1 cellular context compared by ENCODE assay signal in the genomic region with DNA sequence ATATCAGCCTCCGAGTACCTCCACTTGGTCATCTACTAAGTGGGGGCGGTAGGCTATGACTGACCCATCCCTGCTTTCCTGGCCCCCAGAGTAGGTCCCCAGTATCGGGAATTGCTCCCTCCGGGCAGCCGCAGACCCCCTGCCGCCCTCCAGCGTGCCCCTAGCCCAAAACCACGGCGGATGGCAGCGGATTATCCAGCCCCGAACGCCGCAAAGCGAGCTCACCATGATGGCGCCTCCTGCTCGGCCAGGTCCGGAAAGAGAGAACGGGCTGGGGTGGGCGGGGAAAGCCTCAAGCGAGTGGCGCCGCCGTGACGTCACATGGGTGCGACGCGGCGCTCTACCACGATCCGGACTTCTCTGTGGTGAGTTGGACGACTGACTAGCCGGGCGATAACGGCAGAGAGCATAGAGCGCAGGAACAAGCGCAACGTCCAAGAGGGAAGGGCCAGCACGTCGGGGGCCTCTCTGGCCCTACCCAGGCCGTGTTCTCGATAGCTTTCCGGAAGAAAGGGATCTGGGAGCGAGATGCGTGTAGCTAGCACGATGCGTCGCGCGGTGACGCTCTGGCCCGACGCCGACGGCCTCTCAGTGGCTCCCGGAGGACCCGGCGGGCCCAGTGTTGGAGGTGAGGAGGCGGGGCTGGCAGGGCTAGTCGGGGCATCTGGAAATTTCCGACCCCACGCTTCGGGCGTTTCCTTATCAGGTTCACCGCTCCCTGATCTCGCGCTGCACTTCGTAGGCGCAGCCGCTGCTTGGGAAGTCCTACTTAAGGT.
TF ChIP-seq lines count a peak whose summit lies in the region.

A gene (minus strand): TSS at position 263 of the 776 bp plus-strand sequence. CDS start 35 bp downstream, at position 228.
A gene with protein sequence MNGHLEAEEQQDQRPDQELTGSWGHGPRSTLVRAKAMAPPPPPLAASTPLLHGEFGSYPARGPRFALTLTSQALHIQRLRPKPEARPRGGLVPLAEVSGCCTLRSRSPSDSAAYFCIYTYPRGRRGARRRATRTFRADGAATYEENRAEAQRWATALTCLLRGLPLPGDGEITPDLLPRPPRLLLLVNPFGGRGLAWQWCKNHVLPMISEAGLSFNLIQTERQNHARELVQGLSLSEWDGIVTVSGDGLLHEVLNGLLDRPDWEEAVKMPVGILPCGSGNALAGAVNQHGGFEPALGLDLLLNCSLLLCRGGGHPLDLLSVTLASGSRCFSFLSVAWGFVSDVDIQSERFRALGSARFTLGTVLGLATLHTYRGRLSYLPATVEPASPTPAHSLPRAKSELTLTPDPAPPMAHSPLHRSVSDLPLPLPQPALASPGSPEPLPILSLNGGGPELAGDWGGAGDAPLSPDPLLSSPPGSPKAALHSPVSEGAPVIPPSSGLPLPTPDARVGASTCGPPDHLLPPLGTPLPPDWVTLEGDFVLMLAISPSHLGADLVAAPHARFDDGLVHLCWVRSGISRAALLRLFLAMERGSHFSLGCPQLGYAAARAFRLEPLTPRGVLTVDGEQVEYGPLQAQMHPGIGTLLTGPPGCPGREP (plus strand): TSS at position 591 of the 776 bp plus-strand sequence. CDS start 1,009 bp downstream, outside the sequence.

TF ChIP-seq in H1, 55 proteins besides CTCF, POLR2A, EP300 and RAD21 (continues in another document):
- TF ChIP-seq EGR1 (IDR thresholded peaks at IDR 0.05; ENCODE audit: borderline replicate concordance, low read depth, low read length): peak; percentile 89
- no peak for TF ChIP-seq JUN (IDR thresholded peaks at IDR 0.05; ENCODE audit: low read depth, low read length)
- peak; percentile 98 for TF ChIP-seq TBP (IDR thresholded peaks at IDR 0.05; ENCODE audit: low read depth, low read length)
- no peak for TF ChIP-seq TEAD4 (IDR thresholded peaks at IDR 0.05; ENCODE audit: low read depth, low read length)
- no peak for TF ChIP-seq KDM1A (IDR thresholded peaks at IDR 0.05; ENCODE audit: borderline replicate concordance, low read length)
- TF ChIP-seq CEBPB (IDR thresholded peaks at IDR 0.05; ENCODE audit: low read depth, low read length): no peak
- peak; percentile 36; the same call in 1 of the 2 replicates for TF ChIP-seq JUND (IDR thresholded peaks at IDR 0.05; ENCODE audit: low read length)
- TF ChIP-seq RXRA (IDR thresholded peaks at IDR 0.05; ENCODE audit: insufficient read depth, low read depth, low read length): no peak
- no peak for TF ChIP-seq POU5F1 (IDR thresholded peaks at IDR 0.05; ENCODE audit: low read depth, low read length)
- no peak for TF ChIP-seq MAFK (IDR thresholded peaks at IDR 0.05; ENCODE audit: low read depth, low read length)
- peak; percentile 98 for TF ChIP-seq CREB1 (IDR thresholded peaks at IDR 0.05)
- no peak for TF ChIP-seq CTBP2 (IDR thresholded peaks at IDR 0.05; ENCODE audit: borderline replicate concordance, insufficient read depth, insufficient read length, low read length)
- 0 out of 4 replicates have a peak, but pooled peaks have one; percentile 14 to 99 for TF ChIP-seq HDAC2 (IDR thresholded peaks at IDR 0.05; ENCODE audit: borderline replicate concordance in 1 of 2, low read depth in 2 of 2, low read length in 2 of 2)
- peak; percentile 94 for TF ChIP-seq PHF8 (conservative IDR thresholded peaks at IDR 0.05; ENCODE audit: low read depth, low read length)
- TF ChIP-seq HDAC6 (IDR thresholded peaks at IDR 0.05; ENCODE audit: low read depth, low read length): no peak
- peak; percentile 92; the same call in 1 of the 2 replicates for TF ChIP-seq SP4 (IDR thresholded peaks at IDR 0.05; ENCODE audit: low read length)
- TF ChIP-seq RFX5 (IDR thresholded peaks at IDR 0.05; ENCODE audit: borderline replicate concordance, low read depth, low read length): no peak
- peak; percentile 10; the same call in 1 of the 2 replicates for TF ChIP-seq BRCA1 (IDR thresholded peaks at IDR 0.05; ENCODE audit: low read depth, low read length)
- TF ChIP-seq, protein P1, sequence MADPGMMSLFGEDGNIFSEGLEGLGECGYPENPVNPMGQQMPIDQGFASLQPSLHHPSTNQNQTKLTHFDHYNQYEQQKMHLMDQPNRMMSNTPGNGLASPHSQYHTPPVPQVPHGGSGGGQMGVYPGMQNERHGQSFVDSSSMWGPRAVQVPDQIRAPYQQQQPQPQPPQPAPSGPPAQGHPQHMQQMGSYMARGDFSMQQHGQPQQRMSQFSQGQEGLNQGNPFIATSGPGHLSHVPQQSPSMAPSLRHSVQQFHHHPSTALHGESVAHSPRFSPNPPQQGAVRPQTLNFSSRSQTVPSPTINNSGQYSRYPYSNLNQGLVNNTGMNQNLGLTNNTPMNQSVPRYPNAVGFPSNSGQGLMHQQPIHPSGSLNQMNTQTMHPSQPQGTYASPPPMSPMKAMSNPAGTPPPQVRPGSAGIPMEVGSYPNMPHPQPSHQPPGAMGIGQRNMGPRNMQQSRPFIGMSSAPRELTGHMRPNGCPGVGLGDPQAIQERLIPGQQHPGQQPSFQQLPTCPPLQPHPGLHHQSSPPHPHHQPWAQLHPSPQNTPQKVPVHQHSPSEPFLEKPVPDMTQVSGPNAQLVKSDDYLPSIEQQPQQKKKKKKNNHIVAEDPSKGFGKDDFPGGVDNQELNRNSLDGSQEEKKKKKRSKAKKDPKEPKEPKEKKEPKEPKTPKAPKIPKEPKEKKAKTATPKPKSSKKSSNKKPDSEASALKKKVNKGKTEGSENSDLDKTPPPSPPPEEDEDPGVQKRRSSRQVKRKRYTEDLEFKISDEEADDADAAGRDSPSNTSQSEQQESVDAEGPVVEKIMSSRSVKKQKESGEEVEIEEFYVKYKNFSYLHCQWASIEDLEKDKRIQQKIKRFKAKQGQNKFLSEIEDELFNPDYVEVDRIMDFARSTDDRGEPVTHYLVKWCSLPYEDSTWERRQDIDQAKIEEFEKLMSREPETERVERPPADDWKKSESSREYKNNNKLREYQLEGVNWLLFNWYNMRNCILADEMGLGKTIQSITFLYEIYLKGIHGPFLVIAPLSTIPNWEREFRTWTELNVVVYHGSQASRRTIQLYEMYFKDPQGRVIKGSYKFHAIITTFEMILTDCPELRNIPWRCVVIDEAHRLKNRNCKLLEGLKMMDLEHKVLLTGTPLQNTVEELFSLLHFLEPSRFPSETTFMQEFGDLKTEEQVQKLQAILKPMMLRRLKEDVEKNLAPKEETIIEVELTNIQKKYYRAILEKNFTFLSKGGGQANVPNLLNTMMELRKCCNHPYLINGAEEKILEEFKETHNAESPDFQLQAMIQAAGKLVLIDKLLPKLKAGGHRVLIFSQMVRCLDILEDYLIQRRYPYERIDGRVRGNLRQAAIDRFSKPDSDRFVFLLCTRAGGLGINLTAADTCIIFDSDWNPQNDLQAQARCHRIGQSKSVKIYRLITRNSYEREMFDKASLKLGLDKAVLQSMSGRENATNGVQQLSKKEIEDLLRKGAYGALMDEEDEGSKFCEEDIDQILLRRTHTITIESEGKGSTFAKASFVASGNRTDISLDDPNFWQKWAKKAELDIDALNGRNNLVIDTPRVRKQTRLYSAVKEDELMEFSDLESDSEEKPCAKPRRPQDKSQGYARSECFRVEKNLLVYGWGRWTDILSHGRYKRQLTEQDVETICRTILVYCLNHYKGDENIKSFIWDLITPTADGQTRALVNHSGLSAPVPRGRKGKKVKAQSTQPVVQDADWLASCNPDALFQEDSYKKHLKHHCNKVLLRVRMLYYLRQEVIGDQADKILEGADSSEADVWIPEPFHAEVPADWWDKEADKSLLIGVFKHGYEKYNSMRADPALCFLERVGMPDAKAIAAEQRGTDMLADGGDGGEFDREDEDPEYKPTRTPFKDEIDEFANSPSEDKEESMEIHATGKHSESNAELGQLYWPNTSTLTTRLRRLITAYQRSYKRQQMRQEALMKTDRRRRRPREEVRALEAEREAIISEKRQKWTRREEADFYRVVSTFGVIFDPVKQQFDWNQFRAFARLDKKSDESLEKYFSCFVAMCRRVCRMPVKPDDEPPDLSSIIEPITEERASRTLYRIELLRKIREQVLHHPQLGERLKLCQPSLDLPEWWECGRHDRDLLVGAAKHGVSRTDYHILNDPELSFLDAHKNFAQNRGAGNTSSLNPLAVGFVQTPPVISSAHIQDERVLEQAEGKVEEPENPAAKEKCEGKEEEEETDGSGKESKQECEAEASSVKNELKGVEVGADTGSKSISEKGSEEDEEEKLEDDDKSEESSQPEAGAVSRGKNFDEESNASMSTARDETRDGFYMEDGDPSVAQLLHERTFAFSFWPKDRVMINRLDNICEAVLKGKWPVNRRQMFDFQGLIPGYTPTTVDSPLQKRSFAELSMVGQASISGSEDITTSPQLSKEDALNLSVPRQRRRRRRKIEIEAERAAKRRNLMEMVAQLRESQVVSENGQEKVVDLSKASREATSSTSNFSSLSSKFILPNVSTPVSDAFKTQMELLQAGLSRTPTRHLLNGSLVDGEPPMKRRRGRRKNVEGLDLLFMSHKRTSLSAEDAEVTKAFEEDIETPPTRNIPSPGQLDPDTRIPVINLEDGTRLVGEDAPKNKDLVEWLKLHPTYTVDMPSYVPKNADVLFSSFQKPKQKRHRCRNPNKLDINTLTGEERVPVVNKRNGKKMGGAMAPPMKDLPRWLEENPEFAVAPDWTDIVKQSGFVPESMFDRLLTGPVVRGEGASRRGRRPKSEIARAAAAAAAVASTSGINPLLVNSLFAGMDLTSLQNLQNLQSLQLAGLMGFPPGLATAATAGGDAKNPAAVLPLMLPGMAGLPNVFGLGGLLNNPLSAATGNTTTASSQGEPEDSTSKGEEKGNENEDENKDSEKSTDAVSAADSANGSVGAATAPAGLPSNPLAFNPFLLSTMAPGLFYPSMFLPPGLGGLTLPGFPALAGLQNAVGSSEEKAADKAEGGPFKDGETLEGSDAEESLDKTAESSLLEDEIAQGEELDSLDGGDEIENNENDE (IDR thresholded peaks at IDR 0.05; ENCODE audit: insufficient replicate concordance, low read length): no peak
- TF ChIP-seq, protein P2, sequence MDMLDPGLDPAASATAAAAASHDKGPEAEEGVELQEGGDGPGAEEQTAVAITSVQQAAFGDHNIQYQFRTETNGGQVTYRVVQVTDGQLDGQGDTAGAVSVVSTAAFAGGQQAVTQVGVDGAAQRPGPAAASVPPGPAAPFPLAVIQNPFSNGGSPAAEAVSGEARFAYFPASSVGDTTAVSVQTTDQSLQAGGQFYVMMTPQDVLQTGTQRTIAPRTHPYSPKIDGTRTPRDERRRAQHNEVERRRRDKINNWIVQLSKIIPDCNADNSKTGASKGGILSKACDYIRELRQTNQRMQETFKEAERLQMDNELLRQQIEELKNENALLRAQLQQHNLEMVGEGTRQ (IDR thresholded peaks at IDR 0.05; ENCODE audit: low read length): no peak
- TF ChIP-seq FOSL1 (IDR thresholded peaks at IDR 0.05; ENCODE audit: insufficient read depth, low read depth, low read length): no peak
- TF ChIP-seq YY1 (IDR thresholded peaks at IDR 0.05; ENCODE audit: low read depth, low read length): peak; percentile 90
- peak; percentile 14; the same call in 1 of the 2 replicates for TF ChIP-seq KDM5A (IDR thresholded peaks at IDR 0.05; ENCODE audit: low read length)
- no peak for TF ChIP-seq SAP30 (IDR thresholded peaks at IDR 0.05; ENCODE audit: insufficient read depth, insufficient replicate concordance, low read length)
- peak; percentile 99 for TF ChIP-seq TAF7 (optimal IDR thresholded peaks at IDR 0.05; ENCODE audit: borderline replicate concordance, low read depth, low read length)
- TF ChIP-seq SIN3A (conservative IDR thresholded peaks at IDR 0.05 in 1 of 2, IDR thresholded peaks at IDR 0.05 in 1 of 2; ENCODE audit: low read depth in 1 of 2, low read length in 2 of 2): peak; percentile 76 to 94
- no peak; the same call in 1 of the 2 replicates for TF ChIP-seq SIX5 (IDR thresholded peaks at IDR 0.05; ENCODE audit: low read depth, low read length)
- TF ChIP-seq, protein P3, sequence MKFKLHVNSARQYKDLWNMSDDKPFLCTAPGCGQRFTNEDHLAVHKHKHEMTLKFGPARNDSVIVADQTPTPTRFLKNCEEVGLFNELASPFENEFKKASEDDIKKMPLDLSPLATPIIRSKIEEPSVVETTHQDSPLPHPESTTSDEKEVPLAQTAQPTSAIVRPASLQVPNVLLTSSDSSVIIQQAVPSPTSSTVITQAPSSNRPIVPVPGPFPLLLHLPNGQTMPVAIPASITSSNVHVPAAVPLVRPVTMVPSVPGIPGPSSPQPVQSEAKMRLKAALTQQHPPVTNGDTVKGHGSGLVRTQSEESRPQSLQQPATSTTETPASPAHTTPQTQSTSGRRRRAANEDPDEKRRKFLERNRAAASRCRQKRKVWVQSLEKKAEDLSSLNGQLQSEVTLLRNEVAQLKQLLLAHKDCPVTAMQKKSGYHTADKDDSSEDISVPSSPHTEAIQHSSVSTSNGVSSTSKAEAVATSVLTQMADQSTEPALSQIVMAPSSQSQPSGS (IDR thresholded peaks at IDR 0.05; ENCODE audit: low read length): no peak
- no peak for TF ChIP-seq ZNF274 (IDR thresholded peaks at IDR 0.05; ENCODE audit: borderline replicate concordance, extremely low read depth, low read length)
- TF ChIP-seq BACH1 (IDR thresholded peaks at IDR 0.05; ENCODE audit: low read length): no peak
- no peak for TF ChIP-seq CHD1 (IDR thresholded peaks at IDR 0.05; ENCODE audit: low read depth, low read length)
- TF ChIP-seq, protein P4, sequence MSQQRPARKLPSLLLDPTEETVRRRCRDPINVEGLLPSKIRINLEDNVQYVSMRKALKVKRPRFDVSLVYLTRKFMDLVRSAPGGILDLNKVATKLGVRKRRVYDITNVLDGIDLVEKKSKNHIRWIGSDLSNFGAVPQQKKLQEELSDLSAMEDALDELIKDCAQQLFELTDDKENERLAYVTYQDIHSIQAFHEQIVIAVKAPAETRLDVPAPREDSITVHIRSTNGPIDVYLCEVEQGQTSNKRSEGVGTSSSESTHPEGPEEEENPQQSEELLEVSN (IDR thresholded peaks at IDR 0.05): no peak
- no peak for TF ChIP-seq EZH2 (IDR thresholded peaks at IDR 0.05; ENCODE audit: low read depth, low read length, severe bottlenecking)
- peak; percentile 77 for TF ChIP-seq GTF2F1 (IDR thresholded peaks at IDR 0.05; ENCODE audit: borderline replicate concordance, low read depth, low read length)
- TF ChIP-seq ASH2L (IDR thresholded peaks at IDR 0.05; ENCODE audit: low read length): peak; percentile 61
- no peak for TF ChIP-seq CBX5 (IDR thresholded peaks at IDR 0.05; ENCODE audit: low read depth, low read length)
- TF ChIP-seq GABPA (IDR thresholded peaks at IDR 0.05; ENCODE audit: borderline replicate concordance, insufficient read depth, low read length): peak; percentile 49; the same call in 1 of the 2 replicates
- TF ChIP-seq SP1 (IDR thresholded peaks at IDR 0.05; ENCODE audit: low read depth, low read length): peak; percentile 73
- peak; percentile 4 for TF ChIP-seq NANOG (IDR thresholded peaks at IDR 0.05; ENCODE audit: insufficient read depth, low read depth, low read length, poor library complexity, severe bottlenecking)
- TF ChIP-seq SP2 (IDR thresholded peaks at IDR 0.05; ENCODE audit: low read length): peak; percentile 99
- peak; percentile 89 for TF ChIP-seq SRF (IDR thresholded peaks at IDR 0.05; ENCODE audit: low read depth, low read length)
- TF ChIP-seq RBBP5 (IDR thresholded peaks at IDR 0.05; ENCODE audit: borderline replicate concordance, low read depth, low read length): peak; percentile 88
- TF ChIP-seq BCL11A (IDR thresholded peaks at IDR 0.05; ENCODE audit: low read depth in 2 of 2, low read length in 2 of 2): no peak
- no peak for TF ChIP-seq RNF2 (IDR thresholded peaks at IDR 0.05; ENCODE audit: borderline replicate concordance, low read depth, low read length, missing control alignments, poor library complexity, severe bottlenecking)
- TF ChIP-seq SUZ12 (IDR thresholded peaks at IDR 0.05; ENCODE audit: low read length): no peak
- TF ChIP-seq, protein P5, sequence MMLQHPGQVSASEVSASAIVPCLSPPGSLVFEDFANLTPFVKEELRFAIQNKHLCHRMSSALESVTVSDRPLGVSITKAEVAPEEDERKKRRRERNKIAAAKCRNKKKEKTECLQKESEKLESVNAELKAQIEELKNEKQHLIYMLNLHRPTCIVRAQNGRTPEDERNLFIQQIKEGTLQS (IDR thresholded peaks at IDR 0.05; ENCODE audit: insufficient read depth, low read depth, low read length): peak; percentile 94
- TF ChIP-seq CHD2 (IDR thresholded peaks at IDR 0.05; ENCODE audit: low read length): peak; percentile 48; the same call in 1 of the 2 replicates
